In the genomic region with DNA sequence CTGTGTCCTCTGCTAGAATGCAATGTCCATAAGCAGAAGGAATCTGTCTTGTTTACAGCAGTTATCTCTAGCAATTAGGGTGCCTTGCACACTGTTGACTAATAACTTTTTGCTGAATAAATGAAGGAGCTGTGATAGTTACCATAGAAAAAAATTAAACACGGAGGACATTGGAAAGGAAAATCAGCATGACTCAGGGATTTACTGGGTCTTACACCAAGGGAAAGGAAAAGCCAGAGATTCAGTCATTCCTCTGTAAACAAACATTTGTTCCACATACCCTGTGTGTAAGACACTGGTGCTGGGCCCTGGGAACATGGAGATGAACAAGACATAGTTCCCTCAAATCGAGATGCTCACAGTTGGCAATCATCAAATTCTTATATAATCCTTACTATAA, we compare ENCODE assay signal across 20 cellular contexts.
DNase-seq lines count a peak whose midpoint lies in the region; ATAC-seq, FAIRE-seq and TF ChIP-seq lines count a peak whose summit lies in the region.
"Had no signal": no experiment of that assay in that cellular context is flagged by ENCODE, and none has a peak within 500 bp of the region (broad histone marks: within the 10 kb centered on the region; RNA-seq: fewer than 3 reads in every experiment).

No MANE protein-coding gene starts in this region.

- H3K4me2 ChIP-seq in A549 (0 out of 3 replicates have a peak overlapping the region, but pooled peaks have one; percentile 19), PC-3 (ENCODE audit: low read length) (no peak overlapping the region), mammary epithelial cell (ENCODE audit: insufficient read depth, low read depth, low read length) (no peak overlapping the region)

- H3K79me2 ChIP-seq in PC-3 (ENCODE audit: low read length) (no peaks in the 10 kb centered on the region), mammary epithelial cell (ENCODE audit: insufficient read depth, low read length) (no peaks in the 10 kb centered on the region)

- dilution Hi-C loops in mammary epithelial cell (cut with HindIII; ENCODE audit: low sequenced_read_pairs) = no loop called here

- no peak for TF ChIP-seq POLR2A in A549 (IDR thresholded peaks at IDR 0.05; ENCODE audit: low read length)

- BruUV-seq in PC-3 (replicated peaks; lab: Mats Ljungman, UMichigan) (no TSS peak), mammary epithelial cell (replicated peaks; lab: Mats Ljungman, UMichigan) (no TSS peak)

- CTCF ChIA-PET in A549 (lab: Yijun Ruan, JAX) (no interaction called here), PC-3 (lab: Charles Lee) (no interaction called here), mammary epithelial cell (lab: Charles Lee; ENCODE audit: low non-redundant PET) (no interaction called here)

- no peak for TF ChIP-seq RAD21 in A549 (conservative IDR thresholded peaks at IDR 0.05 in 1 of 2, IDR thresholded peaks at IDR 0.05 in 1 of 2)

- H3K36me3 ChIP-seq in PC-3 (ENCODE audit: low read depth, low read length) = no peaks in the 10 kb centered on the region
- H3K36me3 ChIP-seq in mammary epithelial cell (ENCODE audit: insufficient read depth, low read length) = no peaks in the 10 kb centered on the region
- H3K36me3 ChIP-seq: breast epithelium had no signal

- H3K4me1 ChIP-seq in A549 = peaks cover 4% of the 10 kb centered on the region; the same call in 1 of the 3 replicates
- H3K4me1 ChIP-seq in PC-3 (ENCODE audit: insufficient read depth, low read length) = no peaks in the 10 kb centered on the region
- H3K4me1 ChIP-seq in mammary epithelial cell (ENCODE audit: insufficient read depth, low read length) = no peaks in the 10 kb centered on the region
- H3K4me1 ChIP-seq: breast epithelium had no signal

- H3F3A ChIP-seq in PC-3 (ENCODE audit: low read length, unreplicated experiment) = no peaks in the 10 kb centered on the region

- 3% methylated on average over 2 of the region's 2 CpGs for WGBS in A549 (ENCODE audit: missing lambda C conversion rate)
- 35% methylated on average over 2 of the region's 2 CpGs for WGBS in mammary epithelial cell (ENCODE audit: low coverage, missing lambda C conversion rate)

- no peak for TF ChIP-seq EP300 in A549 (IDR thresholded peaks at IDR 0.05)

- POLR2A ChIA-PET in A549 (lab: Yijun Ruan, JAX) = no interaction called here
- POLR2A ChIA-PET in PC-3 (lab: Charles Lee; ENCODE audit: unreplicated experiment) = no interaction called here

- H4K20me1 ChIP-seq in PC-3 (ENCODE audit: low read length) (no peaks in the 10 kb centered on the region), mammary epithelial cell (ENCODE audit: insufficient read depth, low read length) (no peaks in the 10 kb centered on the region)

- H3K4me3 ChIP-seq in A549 (no peak overlapping the region), PC-3 (ENCODE audit: low read length) (no peak overlapping the region), fibroblast of pulmonary artery (replicated peaks; ENCODE audit: low read depth, low read length) (no peak overlapping the region), mammary epithelial cell (replicated peaks in 1 of 3; ENCODE audit: insufficient read depth in 1 of 3, low read depth in 2 of 3, low read length in 3 of 3) (no peak overlapping the region)
- H3K4me3 ChIP-seq: breast epithelium, SK-N-MC had no signal

- ATAC-seq in A549 (peak in 1 of 2 experiments; percentile 70; a peak in 3 of 6 replicates), PC-3 (no peak), GM21381 (IDR thresholded peaks at IDR 0.05; ENCODE audit: unreplicated experiment) (no peak), GM21825 (IDR thresholded peaks at IDR 0.05; ENCODE audit: unreplicated experiment) (no peak)
- ATAC-seq: naive thymus-derived CD4-positive, alpha-beta T cell had no signal

- TF ChIP-seq CTCF in A549 (IDR thresholded peaks at IDR 0.05) = no peak
- TF ChIP-seq CTCF in PC-3 (conservative IDR thresholded peaks at IDR 0.05; ENCODE audit: low read depth, low read length) = no peak
- TF ChIP-seq CTCF in fibroblast of pulmonary artery (IDR thresholded peaks at IDR 0.05; ENCODE audit: low read length, missing control alignments) = no peak
- TF ChIP-seq CTCF in mammary epithelial cell (conservative IDR thresholded peaks at IDR 0.05 in 1 of 2, IDR thresholded peaks at IDR 0.05 in 1 of 2; ENCODE audit: extremely low read depth in 1 of 2, insufficient read depth in 1 of 2, low read depth in 1 of 2, low read length in 2 of 2) = no peak

- FAIRE-seq in A549 (lab: Jason Lieb, UNC) = no peak

- DNase-seq in A549 (ENCODE audit: low read depth in 1 of 2, low spot score in 1 of 2) (peak in 1 of 2 experiments; percentile 57), ELR (ENCODE audit: low read depth) (peak; percentile 36), PC-3 (peak; percentile 49), fibroblast of pulmonary artery (ENCODE audit: low read depth) (peak; percentile 24), SHP77 (lab: John Stamatoyannopoulos, UW) (no peak), mammary epithelial cell (no peak)
- DNase-seq: activated CD4-positive, alpha-beta T cell treated with anti-CD3 and anti-CD28 coated beads, Interleukin-2, amount 50 U/mL, for 4 hours; activated CD8-positive, alpha-beta memory T cell treated with anti-CD3 and anti-CD28 coated beads, Interleukin-2, amount 50 U/mL, for 48 hours; CD4-positive, alpha-beta memory T cell; cortex of kidney; foreskin melanocyte; mesendoderm; naive thymus-derived CD4-positive, alpha-beta T cell; NCI-H1694 treated with DMSO at 0.1 percent for 48 hours; retina; T-helper 2 cell had no signal

- H3K9me2 ChIP-seq in PC-3 (replicated peaks; ENCODE audit: low read length) = no peaks in the 10 kb centered on the region

- H3K27ac ChIP-seq in A549 (0 out of 6 replicates have a peak overlapping the region, but pooled peaks of 1 of the 2 experiments have one; percentile 33), PC-3 (ENCODE audit: low read length) (no peak overlapping the region), mammary epithelial cell (ENCODE audit: insufficient read depth, low read depth, low read length) (no peak overlapping the region)
- H3K27ac ChIP-seq: breast epithelium, SK-N-MC had no signal

- H3K9ac ChIP-seq in PC-3 (ENCODE audit: low read length) = no peak overlapping the region
- H3K9ac ChIP-seq in mammary epithelial cell (ENCODE audit: insufficient read depth, low read length) = no peak overlapping the region

- H2AFZ ChIP-seq in PC-3 (ENCODE audit: low read length) (no peak overlapping the region), mammary epithelial cell (ENCODE audit: low read depth, low read length) (no peak overlapping the region)

- H3K27me3 ChIP-seq in PC-3 (ENCODE audit: low read length) (peaks cover 17% of the 10 kb centered on the region; the same call in 1 of the 2 replicates), mammary epithelial cell (ENCODE audit: insufficient read depth, low read length) (no peaks in the 10 kb centered on the region)
- H3K27me3 ChIP-seq: breast epithelium had no signal

- in situ Hi-C loops in mammary epithelial cell (cut with MboI; ENCODE audit: low sequenced_read_pairs in 2 of 2) = no loop called here

- H3K9me3 ChIP-seq in A549 = no peaks in the 10 kb centered on the region
- no peaks in the 10 kb centered on the region for H3K9me3 ChIP-seq in PC-3 (ENCODE audit: low read length)
- no peaks in the 10 kb centered on the region for H3K9me3 ChIP-seq in mammary epithelial cell (replicated peaks; ENCODE audit: insufficient read depth, low read length)
- H3K9me3 ChIP-seq: breast epithelium had no signal

- intact Hi-C loops in PC-3 (cut with micrococcal nuclease) = no loop called here
- intact Hi-C loops in mammary epithelial cell (cut with micrococcal nuclease) = no loop called here

TF ChIP-seq in A549, 52 proteins besides CTCF, POLR2A, EP300 and RAD21:
- TF ChIP-seq MAFK (IDR thresholded peaks at IDR 0.05; ENCODE audit: partially characterized antibody) (peak; percentile 81), NFE2L2 (conservative IDR thresholded peaks at IDR 0.05; ENCODE audit: low read length) (0 out of 2 replicates have a peak, but pooled peaks have one; percentile 52), EHMT2 (IDR thresholded peaks at IDR 0.05; ENCODE audit: low read depth) (no peak)
TF ChIP-seq in A549: peak in this region for 2.

Comparison
In these comparisons a context has a peak if more than half of its experiments do, and no peak if none do; other contexts are left out.
1. DNase-seq: peak in ELR (single experiment), PC-3 (single experiment) and fibroblast of pulmonary artery (single experiment); none in SHP77 (0 of 2) and mammary epithelial cell (single experiment).